In the genomic region with DNA sequence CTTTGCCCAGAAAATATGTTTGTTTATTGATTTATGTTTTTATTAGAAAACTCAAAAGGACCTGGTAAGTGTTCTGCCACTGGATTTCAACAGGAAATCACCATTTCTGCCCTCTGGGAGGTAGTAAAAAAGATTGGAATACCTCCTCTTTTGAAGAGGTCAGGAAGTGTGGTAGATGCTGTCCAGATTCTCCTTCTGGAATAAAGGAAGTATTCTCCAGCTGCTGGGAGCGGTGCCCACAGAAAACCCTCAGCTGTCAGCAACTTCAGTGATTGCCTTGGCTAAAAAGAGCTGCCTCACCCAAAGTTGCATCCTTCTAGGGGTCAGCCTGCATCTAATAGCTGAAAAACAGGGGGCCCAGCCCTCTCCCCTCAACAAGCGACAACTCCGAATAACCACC, we compare ENCODE assay signal across 19 cellular contexts. TPM values are rescaled to one million over a fixed set of nuclear protein-coding genes. Genes with fewer than 3 reads are reported as not detected.
DNase-seq lines count a peak whose midpoint lies in the region; ATAC-seq and TF ChIP-seq lines count a peak whose summit lies in the region.
"Had no signal": no experiment of that assay in that cellular context is flagged by ENCODE, and none has a peak within 500 bp of the region (broad histone marks: within the 10 kb centered on the region; RNA-seq: fewer than 3 reads in every experiment).

No MANE protein-coding gene starts in this region.

- no peak overlapping the region for H3K4me3 ChIP-seq in fibroblast of villous mesenchyme (ENCODE audit: low read depth, low read length)

- H3K4me1 Mint-ChIP-seq in activated CD4-positive, alpha-beta T cell treated with anti-CD3 and anti-CD28 coated beads for 36 hours, result peaks cover 10% of the 10 kb centered on the region

- intact Hi-C loops in left ventricle myocardium superior (cut with micrococcal nuclease) (no loop called here), left cardiac atrium (cut with DNase I) (loop anchor here in 1 of 2 donors (5.0 kb wide), 2 partner anchors 83 to 128 kb away; no protein-coding TSS in a partner anchor)
- intact Hi-C loops in activated CD4-positive, alpha-beta T cell treated with anti-CD3 and anti-CD28 coated beads for 36 hours (cut with DNase I, micrococcal nuclease), result no loop called here

- no peaks in the 10 kb centered on the region for H3K36me3 Mint-ChIP-seq in activated CD4-positive, alpha-beta T cell treated with anti-CD3 and anti-CD28 coated beads for 36 hours (ENCODE audit: low read depth)
- H3K36me3 Mint-ChIP-seq: IgD-negative memory B cell had no signal

- peak; percentile 40 for DNase-seq in left ventricle myocardium superior
- no peak for DNase-seq in left cardiac atrium
- DNase-seq in RPMI7951 (ENCODE audit: low read depth), result peak; percentile 32
- peak; percentile 77 for DNase-seq in fibroblast of villous mesenchyme (ENCODE audit: low read depth)
- DNase-seq in activated CD4-positive, alpha-beta T cell treated with anti-CD3 and anti-CD28 coated beads for 36 hours, result no peak
- no peak for DNase-seq in AG20443 (ENCODE audit: low spot score)
- DNase-seq: DMS153; DND-41; NCI-H1048; NCI-H1417; NCI-H1694; NCI-H2029 treated with DMSO at 0.1 percent for 48 hours; NCI-H446 treated with DMSO at 0.1 percent for 48 hours; NCI-H526; NCI-H82; NK-92 treated with Interleukin-12 subunit alpha and Interleukin-12 subunit beta, amount 100 ng/mL, for 24 hours; SIG-M5 had no signal

- no peak overlapping the region for H3K27ac Mint-ChIP-seq in activated CD4-positive, alpha-beta T cell treated with anti-CD3 and anti-CD28 coated beads for 36 hours
- H3K27ac Mint-ChIP-seq: IgD-negative memory B cell had no signal

- H3K9me3 Mint-ChIP-seq in activated CD4-positive, alpha-beta T cell treated with anti-CD3 and anti-CD28 coated beads for 36 hours (ENCODE audit: low read depth), result no peaks in the 10 kb centered on the region

- no peak for TF ChIP-seq CTCF in fibroblast of villous mesenchyme (IDR thresholded peaks at IDR 0.05; ENCODE audit: insufficient read depth, low read depth, low read length)

- H3K4me3 Mint-ChIP-seq in activated CD4-positive, alpha-beta T cell treated with anti-CD3 and anti-CD28 coated beads for 36 hours, result no peak overlapping the region
- H3K4me3 Mint-ChIP-seq: IgD-negative memory B cell had no signal

- peak; percentile 43 for ATAC-seq in left ventricle myocardium superior
- no peak for ATAC-seq in left cardiac atrium
- ATAC-seq in activated CD4-positive, alpha-beta T cell treated with anti-CD3 and anti-CD28 coated beads for 36 hours, result no peak
- no peak for ATAC-seq in HG02798 (IDR thresholded peaks at IDR 0.05; ENCODE audit: poor library complexity, unreplicated experiment)

- CTCF ChIA-PET in activated CD4-positive, alpha-beta T cell treated with anti-CD3 and anti-CD28 coated beads for 36 hours (lab: Charles Lee), result no interaction called here

- POLR2A ChIA-PET in activated CD4-positive, alpha-beta T cell treated with anti-CD3 and anti-CD28 coated beads for 36 hours (lab: Charles Lee), result no interaction called here

- no peaks in the 10 kb centered on the region for H3K27me3 Mint-ChIP-seq in activated CD4-positive, alpha-beta T cell treated with anti-CD3 and anti-CD28 coated beads for 36 hours

RNA-seq across cellular contexts. Expression of a gene that starts 13.8 kb away (rescaled TPM):
- total RNA-seq in left ventricle myocardium superior (3.0 TPM), left cardiac atrium (1 to 10 TPM; 2.2 to 2.7 TPM), fibroblast of villous mesenchyme (4.2 and 7.3 TPM in 2 replicates)
- 4.8 and 7.2 TPM in 2 replicates for total RNA-seq in RPMI7951 (2014; rRNA removed; shearing (Covaris generic))
- 1 to 10 TPM; 2.0 to 2.6 TPM for total RNA-seq in activated CD4-positive, alpha-beta T cell treated with anti-CD3 and anti-CD28 coated beads for 36 hours

RNA-seq across cellular contexts. Expression of a gene that starts 14.5 kb away (rescaled TPM):
- total RNA-seq in left ventricle myocardium superior (13.8 TPM), left cardiac atrium (10 to 100 TPM; 11.8 to 29.0 TPM), fibroblast of villous mesenchyme (10.0 and 13.8 TPM in 2 replicates)
- total RNA-seq in RPMI7951 (2014; rRNA removed; shearing (Covaris generic)), result 3.7 and 6.7 TPM in 2 replicates
- total RNA-seq in activated CD4-positive, alpha-beta T cell treated with anti-CD3 and anti-CD28 coated beads for 36 hours, result 1 to 10 TPM; 2.0 to 2.5 TPM

Comparison
In these comparisons a context has a peak if more than half of its experiments do, and no peak if none do; other contexts are left out.
1. DNase-seq: peak in left ventricle myocardium superior (single experiment), RPMI7951 (single experiment) and fibroblast of villous mesenchyme (single experiment); none in left cardiac atrium (single experiment), activated CD4-positive, alpha-beta T cell treated with anti-CD3 and anti-CD28 coated beads for 36 hours (single experiment) and AG20443 (single experiment).